Comparison of ENCODE assay signal across 9 cellular contexts in genomic region chr17:69654981-69655581, GRCh38.
DNase-seq lines count a peak whose midpoint lies in the region; ATAC-seq and TF ChIP-seq lines count a peak whose summit lies in the region.
"Had no signal": no experiment of that assay in that cellular context is flagged by ENCODE, and none has a peak within 500 bp of the region (broad histone marks: within the 10 kb centered on the region; RNA-seq: fewer than 3 reads in every experiment).

No MANE protein-coding gene starts in this region.

- TF ChIP-seq CTCF in fibroblast of mammary gland (conservative IDR thresholded peaks at IDR 0.05; ENCODE audit: control insufficient read depth, insufficient read depth, low read depth, low read length): no peak

- H3K4me3 ChIP-seq in fibroblast of mammary gland (ENCODE audit: control insufficient read depth, low read depth, low read length) (no peak overlapping the region), skeletal muscle satellite cell (ENCODE audit: low read length) (no peak overlapping the region)
- H3K4me3 ChIP-seq: right lobe of liver had no signal

- H3K9ac ChIP-seq in skeletal muscle satellite cell (ENCODE audit: low read depth, low read length): peak overlapping the region; percentile 13

- H3K36me3 ChIP-seq in skeletal muscle satellite cell (ENCODE audit: insufficient read depth, low read length): no peaks in the 10 kb centered on the region
- H3K36me3 ChIP-seq: right lobe of liver had no signal

- H3K4me3 Mint-ChIP-seq in natural killer cell treated with Interleukin-12 subunit alpha and Interleukin-12 subunit beta and Interleukin-15 and Interleukin-18, amount 100 ng/mL, for 72 hours: no peak overlapping the region

- H3K4me2 ChIP-seq in skeletal muscle satellite cell (ENCODE audit: low read length): peak overlapping the region; percentile 64

- H3K4me1 ChIP-seq in skeletal muscle satellite cell (ENCODE audit: control insufficient read depth, insufficient read depth, low read length): peaks cover 18% of the 10 kb centered on the region
- H3K4me1 ChIP-seq: right lobe of liver had no signal

- H3K9me3 Mint-ChIP-seq in natural killer cell treated with Interleukin-12 subunit alpha and Interleukin-12 subunit beta and Interleukin-15 and Interleukin-18, amount 100 ng/mL, for 72 hours: peaks cover 3% of the 10 kb centered on the region

- H3K9me3 ChIP-seq in skeletal muscle satellite cell (replicated peaks; ENCODE audit: low read length): no peaks in the 10 kb centered on the region
- H3K9me3 ChIP-seq: right lobe of liver had no signal

- DNase-seq in HCEC 1CT (peak; percentile 91), OCI-M1 (lab: John Stamatoyannopoulos, UW) (peak; percentile 23), fibroblast of mammary gland (ENCODE audit: low read depth) (peak; percentile 85)
- DNase-seq in natural killer cell treated with Interleukin-12 subunit alpha and Interleukin-12 subunit beta and Interleukin-15 and Interleukin-18, amount 100 ng/mL, for 72 hours (ENCODE audit: low spot score): no peak
- DNase-seq: NCI-H510A treated with DMSO at 0.1 percent for 48 hours, right lobe of liver had no signal

- H3K27me3 Mint-ChIP-seq in natural killer cell treated with Interleukin-12 subunit alpha and Interleukin-12 subunit beta and Interleukin-15 and Interleukin-18, amount 100 ng/mL, for 72 hours: peaks cover 4 to 10% of the 10 kb centered on the region in 2 donors

- no peak for ATAC-seq in GM19467 (IDR thresholded peaks at IDR 0.05; ENCODE audit: unreplicated experiment)
- ATAC-seq in GM21381 (IDR thresholded peaks at IDR 0.05; ENCODE audit: unreplicated experiment): no peak
- no peak for ATAC-seq in natural killer cell treated with Interleukin-12 subunit alpha and Interleukin-12 subunit beta and Interleukin-15 and Interleukin-18, amount 100 ng/mL, for 72 hours
- ATAC-seq: right lobe of liver had no signal

- H3K4me1 Mint-ChIP-seq in natural killer cell treated with Interleukin-12 subunit alpha and Interleukin-12 subunit beta and Interleukin-15 and Interleukin-18, amount 100 ng/mL, for 72 hours (ENCODE audit: low read depth in 2 of 2): no peaks in the 10 kb centered on the region

- no peaks in the 10 kb centered on the region for H3K27me3 ChIP-seq in skeletal muscle satellite cell (ENCODE audit: control insufficient read depth, insufficient read depth, low read length)
- H3K27me3 ChIP-seq: right lobe of liver had no signal

- no peak overlapping the region for H3K27ac Mint-ChIP-seq in natural killer cell treated with Interleukin-12 subunit alpha and Interleukin-12 subunit beta and Interleukin-15 and Interleukin-18, amount 100 ng/mL, for 72 hours

- H3K36me3 Mint-ChIP-seq in natural killer cell treated with Interleukin-12 subunit alpha and Interleukin-12 subunit beta and Interleukin-15 and Interleukin-18, amount 100 ng/mL, for 72 hours: no peaks in the 10 kb centered on the region
